30 cellular contexts compared by ENCODE assay signal in the genomic region with DNA sequence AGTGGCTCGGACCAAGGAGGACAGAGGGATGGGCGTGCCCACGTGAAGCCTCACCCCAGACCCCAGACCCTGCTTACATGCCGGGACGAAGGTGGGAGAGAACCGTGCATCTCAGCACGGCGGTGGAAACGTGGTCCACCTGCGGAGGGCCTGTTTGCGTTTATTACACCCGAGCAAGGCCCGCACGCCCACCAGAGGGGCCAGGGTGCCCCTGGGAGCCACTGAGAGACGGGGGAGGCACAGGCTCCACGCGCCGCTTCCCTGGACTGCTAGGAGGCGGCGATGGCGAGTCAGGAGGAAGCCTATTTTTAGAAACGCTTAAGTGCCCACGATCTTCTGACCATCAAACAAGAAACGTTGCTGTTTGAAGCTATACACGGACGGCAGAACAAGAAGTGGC.
A peak's percentile ranks its signal among the peaks of the same experiment; 100 is the strongest.
DNase-seq lines count a peak whose midpoint lies in the region; ATAC-seq and TF ChIP-seq lines count a peak whose summit lies in the region.
"Had no signal": no experiment of that assay in that cellular context is flagged by ENCODE, and none has a peak within 500 bp of the region (broad histone marks: within the 10 kb centered on the region; RNA-seq: fewer than 3 reads in every experiment).

No MANE protein-coding gene starts in this region.

- no peak overlapping the region for H2BK120ac ChIP-seq in neuronal stem cell (ENCODE audit: low read depth, low read length)

- H2AFZ ChIP-seq in neuronal stem cell (ENCODE audit: low read length), result no peak overlapping the region

- H3K14ac ChIP-seq in neuronal stem cell (ENCODE audit: low read length), result peak overlapping the region; percentile 41

- DNase-seq in WERI-Rb-1 (no peak), left ventricle myocardium superior (no peak), neuronal stem cell (ENCODE audit: low spot score) (no peak), MV-4-11 (lab: John Stamatoyannopoulos, UW) (no peak), NAMALWA (ENCODE audit: low spot score) (no peak)
- no peak for DNase-seq in activated naive CD4-positive, alpha-beta T cell (lab: John Stamatoyannopoulos, UW)
- no peak for DNase-seq in activated CD8-positive, alpha-beta T cell treated with anti-CD3 and anti-CD28 coated beads, Interleukin-2, amount 10 ng/mL, durations not matched to agents 7 days and 5 days
- DNase-seq: activated CD4-positive, alpha-beta T cell treated with anti-CD3 and anti-CD28 coated beads, Interleukin-2, amount 10 ng/mL, durations not matched to agents 7 days and 5 days; activated effector memory CD4-positive, alpha-beta T cell treated with anti-CD3 and anti-CD28 coated beads, Interleukin-2, amount 50 U/mL, for 16 hours; activated naive CD8-positive, alpha-beta T cell treated with anti-CD3 and anti-CD28 coated beads, Interleukin-2, amount 10 ng/mL, durations not matched to agents 7 days and 5 days; activated T-cell treated with anti-CD3 and anti-CD28 coated beads, Interleukin-2, amount 50 U/mL, for 24 hours; CD8-positive, alpha-beta memory T cell; effector memory CD4-positive, alpha-beta T cell; EL; GOT3; MG63; natural killer cell; NCI-H1436 treated with DMSO at 0.1 percent for 48 hours; NCI-H345; ovary; Peyer's patch; small intestine; stimulated activated naive CD8-positive, alpha-beta T cell treated with anti-CD3 and anti-CD28 coated beads, Interleukin-15, Interleukin-2, amounts not matched to agents 100 U/mL and 50 U/mL, for 24 hours; T1000 had no signal

- peaks cover 1% of the 10 kb centered on the region for H3K79me1 ChIP-seq in neuronal stem cell (ENCODE audit: low read depth, low read length)

- no peak overlapping the region for H3K4ac ChIP-seq in neuronal stem cell (ENCODE audit: low read length)

- peaks cover 8% of the 10 kb centered on the region for H3K36me3 Mint-ChIP-seq in activated CD8-positive, alpha-beta T cell treated with anti-CD3 and anti-CD28 coated beads, Interleukin-2, amount 10 ng/mL, durations not matched to agents 7 days and 5 days (ENCODE audit: low read depth)
- H3K36me3 Mint-ChIP-seq: natural killer cell had no signal

- H2AK5ac ChIP-seq in neuronal stem cell (ENCODE audit: low read depth, low read length), result no peak overlapping the region

- H2BK12ac ChIP-seq in neuronal stem cell (ENCODE audit: low read length), result no peak overlapping the region

- no peak overlapping the region for H3K4me3 ChIP-seq in BLaER1 treated with 17β-estradiol and CSF1 and Interleukin-3, amounts not matched to agents 10 nM and 100 nM
- H3K4me3 ChIP-seq in WERI-Rb-1 (ENCODE audit: low read depth, low read length) (no peak overlapping the region), neuronal stem cell (ENCODE audit: low read length in 2 of 2) (no peak overlapping the region)
- H3K4me3 ChIP-seq: coronary artery, MG63, ovary, Peyer's patch, SJSA1, vagina had no signal

- peaks cover 14% of the 10 kb centered on the region for H3K9me3 Mint-ChIP-seq in activated CD8-positive, alpha-beta T cell treated with anti-CD3 and anti-CD28 coated beads, Interleukin-2, amount 10 ng/mL, durations not matched to agents 7 days and 5 days (ENCODE audit: insufficient read depth)
- H3K9me3 Mint-ChIP-seq: activated T-cell treated with anti-CD3 and anti-CD28 coated beads, Interleukin-2, amount 50 U/mL, for 24 hours; natural killer cell had no signal

- H3K4me3 Mint-ChIP-seq in activated CD8-positive, alpha-beta T cell treated with anti-CD3 and anti-CD28 coated beads, Interleukin-2, amount 10 ng/mL, durations not matched to agents 7 days and 5 days, result no peak overlapping the region
- H3K4me3 Mint-ChIP-seq: activated CD4-positive, alpha-beta T cell treated with anti-CD3 and anti-CD28 coated beads, Interleukin-2, amount 10 ng/mL, durations not matched to agents 7 days and 5 days; activated naive CD8-positive, alpha-beta T cell treated with anti-CD3 and anti-CD28 coated beads, Interleukin-2, amount 10 ng/mL, durations not matched to agents 7 days and 5 days; activated T-cell treated with anti-CD3 and anti-CD28 coated beads, Interleukin-2, amount 50 U/mL, for 24 hours; CD8-positive, alpha-beta memory T cell; natural killer cell had no signal

- H3K36me3 ChIP-seq in BLaER1 treated with 17β-estradiol and CSF1 and Interleukin-3, amounts not matched to agents 10 nM and 100 nM, result peaks cover 0 to 76% (median 15%) of the 10 kb centered on the region in 11 experiments; a peak in 11 of 22 replicates
- H3K36me3 ChIP-seq in WERI-Rb-1 (no peaks in the 10 kb centered on the region; the same call in 1 of the 2 replicates), neuronal stem cell (replicated peaks in 1 of 2; ENCODE audit: control insufficient read depth in 2 of 2, insufficient read depth in 2 of 2, low read length in 2 of 2) (no peaks in the 10 kb centered on the region)
- H3K36me3 ChIP-seq: MG63, ovary, Peyer's patch, SJSA1, vagina had no signal

- H3K27me3 Mint-ChIP-seq in activated CD8-positive, alpha-beta T cell treated with anti-CD3 and anti-CD28 coated beads, Interleukin-2, amount 10 ng/mL, durations not matched to agents 7 days and 5 days (ENCODE audit: low read depth), result no peaks in the 10 kb centered on the region
- H3K27me3 Mint-ChIP-seq: activated CD4-positive, alpha-beta T cell treated with anti-CD3 and anti-CD28 coated beads, Interleukin-2, amount 10 ng/mL, durations not matched to agents 7 days and 5 days; activated T-cell treated with anti-CD3 and anti-CD28 coated beads, Interleukin-2, amount 50 U/mL, for 24 hours; CD8-positive, alpha-beta memory T cell had no signal

- 0 out of 2 replicates have a peak, but pooled peaks have one; percentile 2 for TF ChIP-seq CTCF in WERI-Rb-1 (IDR thresholded peaks at IDR 0.05; ENCODE audit: low read depth, low read length)

- H2BK15ac ChIP-seq in neuronal stem cell (ENCODE audit: low read length), result no peak overlapping the region

- peaks cover 25% of the 10 kb centered on the region for H3K4me1 Mint-ChIP-seq in activated CD8-positive, alpha-beta T cell treated with anti-CD3 and anti-CD28 coated beads, Interleukin-2, amount 10 ng/mL, durations not matched to agents 7 days and 5 days (ENCODE audit: low read depth)

- no peaks in the 10 kb centered on the region for H3K9me3 ChIP-seq in BLaER1 treated with 17β-estradiol and CSF1 and Interleukin-3, amounts not matched to agents 10 nM and 100 nM (replicated peaks in 1 of 11)
- H3K9me3 ChIP-seq in WERI-Rb-1 (ENCODE audit: severe bottlenecking) (no peaks in the 10 kb centered on the region), neuronal stem cell (replicated peaks in 1 of 2; ENCODE audit: control insufficient read depth in 2 of 2, insufficient read depth in 1 of 2, low read depth in 1 of 2, low read length in 2 of 2) (no peaks in the 10 kb centered on the region)
- H3K9me3 ChIP-seq: MG63, ovary, Peyer's patch, SJSA1, vagina had no signal

- no peak overlapping the region for H4K91ac ChIP-seq in neuronal stem cell (ENCODE audit: low read depth, low read length, poor library complexity)

- H4K20me1 ChIP-seq in BLaER1 treated with 17β-estradiol and CSF1 and Interleukin-3, amounts not matched to agents 10 nM and 100 nM, result peaks cover 92 to 96% (median 93%) of the 10 kb centered on the region in 11 experiments

- peak overlapping the region in 6 of 11 experiments; percentile 6 to 41 (median 14); a peak in 6 of 22 replicates for H3K4me2 ChIP-seq in BLaER1 treated with 17β-estradiol and CSF1 and Interleukin-3, amounts not matched to agents 10 nM and 100 nM
- H3K4me2 ChIP-seq in neuronal stem cell (ENCODE audit: insufficient read depth, low read length, poor library complexity, severe bottlenecking), result no peak overlapping the region
- H3K4me2 ChIP-seq: KMS-11 had no signal

- CTCF ChIA-PET in activated CD8-positive, alpha-beta T cell treated with anti-CD3 and anti-CD28 coated beads, Interleukin-2, amount 10 ng/mL, durations not matched to agents 7 days and 5 days (lab: Charles Lee), result no interaction called here

- intact Hi-C loops in left ventricle myocardium superior (cut with micrococcal nuclease), result no loop called here

- no peak overlapping the region for H2BK5ac ChIP-seq in neuronal stem cell (ENCODE audit: low read length)

- POLR2A ChIA-PET in activated CD8-positive, alpha-beta T cell treated with anti-CD3 and anti-CD28 coated beads, Interleukin-2, amount 10 ng/mL, durations not matched to agents 7 days and 5 days (lab: Charles Lee), result no interaction called here

- H3K9ac ChIP-seq in BLaER1 treated with 17β-estradiol and CSF1 and Interleukin-3, amounts not matched to agents 10 nM and 100 nM, result no peak overlapping the region
- H3K9ac ChIP-seq in neuronal stem cell (ENCODE audit: low read depth, low read length, poor library complexity), result peak overlapping the region; percentile 54
- H3K9ac ChIP-seq: KMS-11 had no signal

- no peak overlapping the region for H3K27ac Mint-ChIP-seq in activated CD8-positive, alpha-beta T cell treated with anti-CD3 and anti-CD28 coated beads, Interleukin-2, amount 10 ng/mL, durations not matched to agents 7 days and 5 days
- H3K27ac Mint-ChIP-seq: activated CD4-positive, alpha-beta T cell treated with anti-CD3 and anti-CD28 coated beads, Interleukin-2, amount 10 ng/mL, durations not matched to agents 7 days and 5 days; activated naive CD8-positive, alpha-beta T cell treated with anti-CD3 and anti-CD28 coated beads, Interleukin-2, amount 10 ng/mL, durations not matched to agents 7 days and 5 days; natural killer cell had no signal

- H3K4me1 ChIP-seq in BLaER1 treated with 17β-estradiol and CSF1 and Interleukin-3, amounts not matched to agents 10 nM and 100 nM, result peaks cover 34 to 69% (median 53%) of the 10 kb centered on the region in 10 experiments
- H3K4me1 ChIP-seq in neuronal stem cell (ENCODE audit: control insufficient read depth in 2 of 2, insufficient read depth in 1 of 2, low read depth in 1 of 2, low read length in 2 of 2), result peaks cover 0 to 24% of the 10 kb centered on the region in 2 donors
- H3K4me1 ChIP-seq: SJSA1, vagina had no signal

- peak overlapping the region; percentile 34 for H3K18ac ChIP-seq in neuronal stem cell (ENCODE audit: low read length)

- peak; percentile 59 for ATAC-seq in left ventricle myocardium superior
- no peak for ATAC-seq in activated CD8-positive, alpha-beta T cell treated with anti-CD3 and anti-CD28 coated beads, Interleukin-2, amount 10 ng/mL, durations not matched to agents 7 days and 5 days
- ATAC-seq: natural killer cell; stimulated activated naive CD8-positive, alpha-beta T cell treated with anti-CD3 and anti-CD28 coated beads, Interleukin-15, Interleukin-2, amounts not matched to agents 100 U/mL and 50 U/mL, for 24 hours had no signal

- H4K8ac ChIP-seq in neuronal stem cell (ENCODE audit: low read depth, low read length), result no peak overlapping the region

- WGBS in neuronal stem cell (ENCODE audit: extremely low coverage in 2 of 2, insufficient read length in 2 of 2, insufficient replicate concordance in 1 of 2), 2 donors, result no CpG with 5 or more reads among the region's 26 CpGs

- H3K27me3 ChIP-seq in BLaER1 treated with 17β-estradiol and CSF1 and Interleukin-3, amounts not matched to agents 10 nM and 100 nM, result no peaks in the 10 kb centered on the region
- H3K27me3 ChIP-seq in WERI-Rb-1 (ENCODE audit: insufficient read depth, low read depth, severe bottlenecking), result no peaks in the 10 kb centered on the region
- H3K27me3 ChIP-seq in neuronal stem cell (ENCODE audit: control insufficient read depth in 3 of 3, insufficient read depth in 3 of 3, low read depth in 1 of 3, low read length in 3 of 3), result peaks cover 0 to 4% (median 0%) of the 10 kb centered on the region in 3 experiments
- H3K27me3 ChIP-seq: MG63, ovary, Peyer's patch, SJSA1, vagina had no signal

- H3K23ac ChIP-seq in neuronal stem cell (ENCODE audit: low read depth, low read length, poor library complexity), result peak overlapping the region; percentile 69

- no peak overlapping the region for H3K27ac ChIP-seq in BLaER1 treated with 17β-estradiol and CSF1 and Interleukin-3, amounts not matched to agents 10 nM and 100 nM
- H3K27ac ChIP-seq in WERI-Rb-1 (no peak overlapping the region), neuronal stem cell (replicated peaks; ENCODE audit: low read length) (no peak overlapping the region)
- H3K27ac ChIP-seq: coronary artery, HL-60, KMS-11, ovary, Peyer's patch, SJSA1, vagina had no signal
